Comparison of ENCODE assay signal across 28 cellular contexts in the genomic region with DNA sequence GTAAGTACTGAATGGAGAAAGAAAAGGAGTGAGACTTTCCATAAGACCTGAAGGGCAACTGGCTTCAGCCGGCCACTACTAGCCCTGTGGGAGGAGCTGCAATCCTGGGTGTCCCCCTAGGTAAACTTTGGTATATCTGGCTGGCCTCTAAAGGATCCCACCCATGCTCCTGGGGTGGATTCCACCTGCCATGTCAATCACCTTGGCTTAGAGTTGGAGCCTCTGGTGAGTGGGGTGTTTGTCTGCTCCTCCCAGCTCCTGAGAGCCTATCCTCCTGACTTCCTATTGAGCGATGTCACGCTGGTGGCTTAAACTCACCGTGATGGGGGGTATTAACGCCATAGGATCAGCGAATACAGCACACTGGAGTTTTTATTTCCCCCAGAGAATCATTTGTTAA. TPM values are rescaled to one million over a fixed set of nuclear protein-coding genes. Genes with fewer than 3 reads are reported as not detected.
DNase-seq lines count a peak whose midpoint lies in the region; ATAC-seq lines count a peak whose summit lies in the region.
"Had no signal": no experiment of that assay in that cellular context is flagged by ENCODE, and none has a peak within 500 bp of the region (broad histone marks: within the 10 kb centered on the region; RNA-seq: fewer than 3 reads in every experiment).

No MANE protein-coding gene starts in this region.

- H3K27me3 Mint-ChIP-seq in CD8-positive, alpha-beta memory T cell, result peaks cover 0 to 1% of the 10 kb centered on the region in 2 donors
- H3K27me3 Mint-ChIP-seq in naive thymus-derived CD4-positive, alpha-beta T cell, result no peaks in the 10 kb centered on the region
- no peaks in the 10 kb centered on the region for H3K27me3 Mint-ChIP-seq in activated T-cell treated with anti-CD3 and anti-CD28 coated beads, Interleukin-2, amount 50 U/mL, for 24 hours

- ATAC-seq in naive thymus-derived CD4-positive, alpha-beta T cell, result no peak
- no peak for ATAC-seq in GM21528 (IDR thresholded peaks at IDR 0.05; ENCODE audit: low FRiP score, unreplicated experiment)
- ATAC-seq: gastroesophageal sphincter had no signal

- H3K4me1 ChIP-seq in CD8-positive, alpha-beta memory T cell (ENCODE audit: insufficient read depth, low read length), result peaks cover 55% of the 10 kb centered on the region
- H3K4me1 ChIP-seq in naive thymus-derived CD4-positive, alpha-beta T cell (ENCODE audit: control insufficient read depth in 2 of 2, insufficient read depth in 2 of 2, low read length in 2 of 2), result peaks cover 35 to 52% of the 10 kb centered on the region in 2 donors

- intact Hi-C loops in naive thymus-derived CD4-positive, alpha-beta T cell (cut with micrococcal nuclease), result no loop called here
- intact Hi-C loops in cardiac septum (cut with DNase I), result loop anchor here (5.0 to 10.0 kb wide), 2 partner anchors 64 to 164 kb away; partner anchors contain the start of gene JMJD7

- no peaks in the 10 kb centered on the region for H3K9me3 ChIP-seq in CD8-positive, alpha-beta memory T cell (ENCODE audit: low read length)
- H3K9me3 ChIP-seq in naive thymus-derived CD4-positive, alpha-beta T cell (ENCODE audit: control insufficient read depth in 2 of 3, low read length in 3 of 3), result no peaks in the 10 kb centered on the region
- H3K9me3 ChIP-seq: gastroesophageal sphincter, neutrophil, psoas muscle, upper lobe of left lung had no signal

- H3K4me3 Mint-ChIP-seq in CD8-positive, alpha-beta memory T cell, result no peak overlapping the region
- no peak overlapping the region for H3K4me3 Mint-ChIP-seq in naive thymus-derived CD4-positive, alpha-beta T cell
- H3K4me3 Mint-ChIP-seq in activated T-cell treated with anti-CD3 and anti-CD28 coated beads, Interleukin-2, amount 50 U/mL, for 24 hours, result no peak overlapping the region
- H3K4me3 Mint-ChIP-seq: activated naive CD4-positive, alpha-beta T cell treated with anti-CD3 and anti-CD28 coated beads for 36 hours had no signal

- H3K27ac Mint-ChIP-seq in CD8-positive, alpha-beta memory T cell, result peak overlapping the region in 7 of 8 donors; percentile 68 to 100 (median 90)
- peak overlapping the region in 8 of 9 donors; percentile 52 to 99 (median 80) for H3K27ac Mint-ChIP-seq in naive thymus-derived CD4-positive, alpha-beta T cell
- no peak overlapping the region for H3K27ac Mint-ChIP-seq in activated T-cell treated with anti-CD3 and anti-CD28 coated beads, Interleukin-2, amount 50 U/mL, for 24 hours
- H3K27ac Mint-ChIP-seq: activated naive CD4-positive, alpha-beta T cell treated with anti-CD3 and anti-CD28 coated beads for 36 hours had no signal

- H3K36me3 Mint-ChIP-seq in CD8-positive, alpha-beta memory T cell, result peaks cover 0 to 5% (median 0%) of the 10 kb centered on the region in 3 donors
- H3K36me3 Mint-ChIP-seq in naive thymus-derived CD4-positive, alpha-beta T cell, result peaks cover 0 to 2% (median 0%) of the 10 kb centered on the region in 5 donors
- H3K36me3 Mint-ChIP-seq in activated T-cell treated with anti-CD3 and anti-CD28 coated beads, Interleukin-2, amount 50 U/mL, for 24 hours (ENCODE audit: low read depth), result no peaks in the 10 kb centered on the region

- peaks cover 52 to 75% (median 53%) of the 10 kb centered on the region in 3 donors for H3K4me1 Mint-ChIP-seq in CD8-positive, alpha-beta memory T cell
- peaks cover 20 to 49% (median 35%) of the 10 kb centered on the region in 7 donors for H3K4me1 Mint-ChIP-seq in naive thymus-derived CD4-positive, alpha-beta T cell
- peaks cover 48% of the 10 kb centered on the region for H3K4me1 Mint-ChIP-seq in activated T-cell treated with anti-CD3 and anti-CD28 coated beads, Interleukin-2, amount 50 U/mL, for 24 hours (ENCODE audit: low read depth)

- DNase-seq in DMS53 (lab: John Stamatoyannopoulos, UW) (peak; percentile 30), DMS53 treated with DMSO at 0.1 percent for 48 hours (lab: John Stamatoyannopoulos, UW; ENCODE audit: unreplicated experiment) (no peak), NCI-H345 treated with DMSO at 0.1 percent for 48 hours (lab: John Stamatoyannopoulos, UW; ENCODE audit: unreplicated experiment) (peak; percentile 62), cardiac septum (ENCODE audit: low spot score) (no peak)
- no peak for DNase-seq in CD8-positive, alpha-beta memory T cell
- DNase-seq in naive thymus-derived CD4-positive, alpha-beta T cell, result no peak
- no peak for DNase-seq in activated T-cell treated with anti-CD3 and anti-CD28 coated beads, Interleukin-2, amount 50 U/mL, for 24 hours
- DNase-seq: activated CD4-positive, alpha-beta T cell treated with anti-CD3 and anti-CD28 coated beads for 4 hours; activated CD8-positive, alpha-beta memory T cell treated with anti-CD3 and anti-CD28 coated beads for 24 hours; activated naive CD4-positive, alpha-beta T cell treated with anti-CD3 and anti-CD28 coated beads for 36 hours; activated T-cell treated with anti-CD3 and anti-CD28 coated beads, Interleukin-2, amount 50 U/mL, for 48 hours; amygdala; DND-41; hypothalamus; islet precursor cell; KBM-7; MM.1S; NCI-H1694 treated with DMSO at 0.1 percent for 48 hours; NCI-H2227 treated with DMSO at 0.1 percent for 48 hours; upper lobe of left lung had no signal

- H3K27ac ChIP-seq in CD8-positive, alpha-beta memory T cell (ENCODE audit: low read depth, low read length), result no peak overlapping the region
- no peak overlapping the region for H3K27ac ChIP-seq in naive thymus-derived CD4-positive, alpha-beta T cell (ENCODE audit: low read depth, low read length)
- H3K27ac ChIP-seq: 22Rv1, coronary artery, gastroesophageal sphincter, neutrophil, psoas muscle, upper lobe of left lung had no signal

- no peaks in the 10 kb centered on the region for H3K27me3 ChIP-seq in CD8-positive, alpha-beta memory T cell (ENCODE audit: insufficient read depth, low read length, poor library complexity, severe bottlenecking)
- H3K27me3 ChIP-seq in naive thymus-derived CD4-positive, alpha-beta T cell (ENCODE audit: control insufficient read depth in 2 of 2, insufficient read depth in 2 of 2, low read length in 2 of 2), result no peaks in the 10 kb centered on the region
- H3K27me3 ChIP-seq: gastroesophageal sphincter, upper lobe of left lung had no signal

- CTCF ChIA-PET in CD8-positive, alpha-beta memory T cell (lab: Charles Lee), result interaction anchor here (1.7 to 2.0 kb wide), 2 partner anchors 13 to 46 kb away, joined by 6 to 7 read pairs; no protein-coding TSS in a partner anchor
- CTCF ChIA-PET in naive thymus-derived CD4-positive, alpha-beta T cell (lab: Charles Lee), result interaction anchor here (4.8 kb wide), 1 partner anchor 118 kb away, joined by 25 read pairs; the partner anchor contains the start of gene MAPKBP1

- POLR2A ChIA-PET in CD8-positive, alpha-beta memory T cell (lab: Charles Lee), result no interaction called here
- POLR2A ChIA-PET in naive thymus-derived CD4-positive, alpha-beta T cell (lab: Charles Lee), result interaction anchor here (1.5 to 1.7 kb wide), 2 partner anchors 46 to 117 kb away, joined by 4 to 5 read pairs; partner anchors contain the start of gene MAPKBP1

- H3K36me3 ChIP-seq in CD8-positive, alpha-beta memory T cell (ENCODE audit: insufficient read depth, low read length), result no peaks in the 10 kb centered on the region
- no peaks in the 10 kb centered on the region for H3K36me3 ChIP-seq in naive thymus-derived CD4-positive, alpha-beta T cell (ENCODE audit: control insufficient read depth in 2 of 3, insufficient read depth in 3 of 3, low read length in 3 of 3)
- H3K36me3 ChIP-seq: gastroesophageal sphincter, neutrophil, upper lobe of left lung had no signal

- H3K4me3 ChIP-seq in CD8-positive, alpha-beta memory T cell (ENCODE audit: low read length), result no peak overlapping the region
- no peak overlapping the region for H3K4me3 ChIP-seq in naive thymus-derived CD4-positive, alpha-beta T cell (ENCODE audit: low read length)
- H3K4me3 ChIP-seq: coronary artery, gastroesophageal sphincter, lung, psoas muscle, upper lobe of left lung had no signal

- H3K9me3 Mint-ChIP-seq in CD8-positive, alpha-beta memory T cell, result no peaks in the 10 kb centered on the region
- no peaks in the 10 kb centered on the region for H3K9me3 Mint-ChIP-seq in naive thymus-derived CD4-positive, alpha-beta T cell
- no peaks in the 10 kb centered on the region for H3K9me3 Mint-ChIP-seq in activated T-cell treated with anti-CD3 and anti-CD28 coated beads, Interleukin-2, amount 50 U/mL, for 24 hours
- H3K9me3 Mint-ChIP-seq: activated naive CD4-positive, alpha-beta T cell treated with anti-CD3 and anti-CD28 coated beads for 36 hours had no signal

RNA-seq across cellular contexts. Expression of gene SPTBN5, which starts 2.6 kb away (rescaled TPM):
- total RNA-seq in CD8-positive, alpha-beta memory T cell, result under 1 TPM; 0.31 to 0.39 TPM
- not detected for polyA plus RNA-seq in CD8-positive, alpha-beta memory T cell
- total RNA-seq in naive thymus-derived CD4-positive, alpha-beta T cell, result 1 to 10 TPM; 1.4 to 2.7 (median 1.9) TPM
- polyA plus RNA-seq in naive thymus-derived CD4-positive, alpha-beta T cell, result under 1 TPM in 1 of 2 donors, not detected in 1; 0.12 TPM
- 2.4 TPM for total RNA-seq in cardiac septum
- total RNA-seq: H4 had no signal

RNA-seq across cellular contexts. Expression of gene PLA2G4B, which starts 52.6 kb away (rescaled TPM):
- total RNA-seq in CD8-positive, alpha-beta memory T cell, result 1 to 10 TPM; 5.9 to 6.8 TPM
- polyA plus RNA-seq in CD8-positive, alpha-beta memory T cell, result 3.1 TPM
- total RNA-seq in naive thymus-derived CD4-positive, alpha-beta T cell, result 10 to 100 TPM; 21.1 to 69.9 (median 33.9) TPM
- 1 to 10 TPM in 1 of 2 donors, under 1 TPM in 1; 0.98 to 2.3 TPM for polyA plus RNA-seq in naive thymus-derived CD4-positive, alpha-beta T cell
- total RNA-seq in cardiac septum, result 3.4 TPM

Comparison
In these comparisons a context has a peak if more than half of its experiments do, and no peak if none do; other contexts are left out.
1. DNase-seq: peak in DMS53 (single experiment) and NCI-H345 treated with DMSO at 0.1 percent for 48 hours (single experiment); none in DMS53 treated with DMSO at 0.1 percent for 48 hours (single experiment), CD8-positive, alpha-beta memory T cell (0 of 5), naive thymus-derived CD4-positive, alpha-beta T cell (0 of 9), cardiac septum (single experiment) and activated T-cell treated with anti-CD3 and anti-CD28 coated beads, Interleukin-2, amount 50 U/mL, for 24 hours (single experiment).